2 cellular contexts compared by ENCODE assay signal in genomic region chr1:33273961-33274371, GRCh38.
A peak's percentile ranks its signal among the peaks of the same experiment; 100 is the strongest.
TF ChIP-seq lines count a peak whose summit lies in the region.

No MANE protein-coding gene starts in this region.

TF ChIP-seq in HepG2, 621 proteins besides CTCF, POLR2A, EP300 and RAD21:
- TF ChIP-seq NFKBIZ (CRISPR knock-in tag; IDR thresholded peaks at IDR 0.05) (no peak), KDM3A (CRISPR knock-in tag; IDR thresholded peaks at IDR 0.05; ENCODE audit: low read depth) (no peak), MATR3 (CRISPR knock-in tag; IDR thresholded peaks at IDR 0.05) (no peak), ZMYM3 (CRISPR knock-in tag; IDR thresholded peaks at IDR 0.05) (peak; percentile 60; the same call in 1 of the 2 replicates), ZNF768 (CRISPR knock-in tag; IDR thresholded peaks at IDR 0.05) (peak; percentile 92), ZNF770 (CRISPR knock-in tag; IDR thresholded peaks at IDR 0.05) (no peak)

TF ChIP-seq in HEK293T, 16 proteins besides CTCF, POLR2A, EP300 and RAD21:
- TF ChIP-seq SP1 (IDR thresholded peaks at IDR 0.05) (no peak), SUZ12 (IDR thresholded peaks at IDR 0.05) (no peak), ELF4 (IDR thresholded peaks at IDR 0.05) (no peak), ZNF384 (IDR thresholded peaks at IDR 0.05) (no peak), FOXA1 (IDR thresholded peaks at IDR 0.05) (no peak), L3MBTL2 (conservative IDR thresholded peaks at IDR 0.05) (no peak)
